ENCODE assay signal across 37 cellular contexts in genomic region chr10:58066979-58067378, GRCh38.
"Had no signal": no experiment of that assay in that cellular context is flagged by ENCODE, and none has a peak within 500 bp of the region (broad histone marks: within the 10 kb centered on the region; RNA-seq: fewer than 3 reads in every experiment).

No MANE protein-coding gene starts in this region.

- ATAC-seq: activated CD8-positive, alpha-beta T cell treated with anti-CD3 and anti-CD28 coated beads for 36 hours; activated naive CD4-positive, alpha-beta T cell treated with anti-CD3 and anti-CD28 coated beads, Interleukin-2, amount 50 U/mL, for 72 hours; activated T-cell treated with anti-CD3 and anti-CD28 coated beads, Interleukin-2, amount 50 U/mL, for 4 hours; activated T-cell treated with anti-CD3 and anti-CD28 coated beads, Interleukin-2, amount 50 U/mL, for 72 hours; activated T-helper 17 cell treated with anti-CD3 and anti-CD28 coated beads, Interleukin-2, amount 50 U/mL, for 72 hours had no signal

- H3K9me3 Mint-ChIP-seq: activated B cell treated with CpG ODN at 0.5 μM for 24 hours; activated CD4-positive, alpha-beta memory T cell treated with anti-CD3 and anti-CD28 coated beads for 36 hours; activated CD4-positive, alpha-beta T cell treated with anti-CD3 and anti-CD28 coated beads, Interleukin-2, amount 10 ng/mL, durations not matched to agents 24 days and 14 days; activated CD8-positive, alpha-beta T cell treated with anti-CD3 and anti-CD28 coated beads for 36 hours; activated naive CD4-positive, alpha-beta T cell treated with anti-CD3 and anti-CD28 coated beads for 36 hours; activated naive CD4-positive, alpha-beta T cell treated with anti-CD3 and anti-CD28 coated beads, Interleukin-2, amount 50 U/mL, for 72 hours; activated naive CD8-positive, alpha-beta T cell treated with anti-CD3 and anti-CD28 coated beads for 36 hours; activated T-cell treated with anti-CD3 and anti-CD28 coated beads, Interleukin-2, amount 50 U/mL, for 4 hours; activated T-cell treated with anti-CD3 and anti-CD28 coated beads, Interleukin-2, amount 50 U/mL, for 72 hours; activated T-helper 1 cell treated with anti-CD3 and anti-CD28 coated beads, Interleukin-12 subunit alpha, Interleukin-12 subunit beta, Interleukin-2, Interleukin-4 antibody, amounts not matched to agents 30 ng/mL and 10 ng/mL and 1 ng/mL, durations not matched to agents 14 hours and 24 hours and 36 hours; activated T-helper 17 cell treated with anti-CD3 and anti-CD28 coated beads, Interleukin-2, amount 50 U/mL, for 72 hours; brain; central memory CD8-positive, alpha-beta T cell; T-helper 1 cell treated with Interleukin-12 subunit alpha and Interleukin-12 subunit beta and Interleukin-4 antibody, amounts not matched to agents 30 μg/mL and 1 μg/mL, for 36 hours; T-helper 2 cell treated with Interferon-gamma antibody and Interleukin-4, amounts not matched to agents 5 μg/mL and 100 μg/mL, for 36 hours had no signal

- H3K4me1 ChIP-seq: adrenal gland had no signal

- H3K4me3 ChIP-seq: adrenal gland, cardiac muscle cell had no signal

- H3K4me1 Mint-ChIP-seq: activated B cell treated with CpG ODN at 0.5 μM for 24 hours; activated naive CD8-positive, alpha-beta T cell treated with anti-CD3 and anti-CD28 coated beads for 36 hours; activated T-helper 17 cell treated with anti-CD3 and anti-CD28 coated beads, Interleukin-2, amount 50 U/mL, for 72 hours; central memory CD8-positive, alpha-beta T cell had no signal

- H3K27me3 Mint-ChIP-seq: activated B cell treated with CpG ODN at 0.5 μM for 24 hours had no signal

- H3K4me3 Mint-ChIP-seq: activated B cell treated with CpG ODN at 0.5 μM for 24 hours; activated CD4-positive, alpha-beta memory T cell treated with anti-CD3 and anti-CD28 coated beads for 36 hours; activated CD4-positive, alpha-beta T cell treated with anti-CD3 and anti-CD28 coated beads, Interleukin-2, amount 10 ng/mL, durations not matched to agents 24 days and 14 days; activated CD8-positive, alpha-beta T cell treated with anti-CD3 and anti-CD28 coated beads for 36 hours; activated naive CD4-positive, alpha-beta T cell treated with anti-CD3 and anti-CD28 coated beads for 36 hours; activated naive CD8-positive, alpha-beta T cell treated with anti-CD3 and anti-CD28 coated beads for 36 hours; activated T-cell treated with anti-CD3 and anti-CD28 coated beads, Interleukin-2, amount 50 U/mL, for 4 hours; activated T-cell treated with anti-CD3 and anti-CD28 coated beads, Interleukin-2, amount 50 U/mL, for 72 hours; activated T-helper 1 cell treated with anti-CD3 and anti-CD28 coated beads, Interleukin-12 subunit alpha, Interleukin-12 subunit beta, Interleukin-2, Interleukin-4 antibody, amounts not matched to agents 30 ng/mL and 10 ng/mL and 1 ng/mL, durations not matched to agents 14 hours and 24 hours and 36 hours; activated T-helper 17 cell treated with anti-CD3 and anti-CD28 coated beads, Interleukin-2, amount 50 U/mL, for 72 hours; brain; central memory CD8-positive, alpha-beta T cell; T-helper 1 cell treated with Interleukin-12 subunit alpha and Interleukin-12 subunit beta and Interleukin-4 antibody, amounts not matched to agents 30 μg/mL and 1 μg/mL, for 36 hours; T-helper 2 cell treated with Interferon-gamma antibody and Interleukin-4, amounts not matched to agents 5 μg/mL and 100 μg/mL, for 36 hours had no signal

- H3K27me3 ChIP-seq: adrenal gland, cardiac muscle cell had no signal

- DNase-seq: activated B cell treated with CpG ODN at 0.5 μM for 24 hours; activated CD4-positive, alpha-beta memory T cell treated with anti-CD3 and anti-CD28 coated beads for 36 hours; activated CD4-positive, alpha-beta T cell treated with anti-CD3 and anti-CD28 coated beads for 4 hours; activated CD4-positive, alpha-beta T cell treated with anti-CD3 and anti-CD28 coated beads, Interleukin-2, amount 10 ng/mL, durations not matched to agents 24 days and 14 days; activated CD4-positive, alpha-beta T cell treated with anti-CD3 and anti-CD28 coated beads, Interleukin-2, amount 50 U/mL, for 1 hour; activated CD4-positive, alpha-beta T cell treated with anti-CD3 and anti-CD28 coated beads, Interleukin-2, amount 50 U/mL, for 4 hours; activated CD4-positive, CD25-positive, alpha-beta regulatory T cell treated with anti-CD3 and anti-CD28 coated beads, Interleukin-2, amount 50 U/mL, for 72 hours; activated CD8-positive, alpha-beta memory T cell treated with anti-CD3 and anti-CD28 coated beads, Interleukin-2, amount 50 U/mL, for 4 hours; activated CD8-positive, alpha-beta T cell treated with anti-CD3 and anti-CD28 coated beads for 36 hours; activated effector memory CD4-positive, alpha-beta T cell treated with anti-CD3 and anti-CD28 coated beads, Interleukin-2, amount 50 U/mL, for 16 hours; activated gamma-delta T cell treated with Interleukin-2 at 50 U/mL for 16 hours; activated naive CD4-positive, alpha-beta T cell; activated naive CD4-positive, alpha-beta T cell treated with anti-CD3 and anti-CD28 coated beads for 36 hours; activated naive CD4-positive, alpha-beta T cell treated with anti-CD3 and anti-CD28 coated beads, Interleukin-2, amount 50 U/mL, for 16 hours; activated naive CD8-positive, alpha-beta T cell treated with anti-CD3 and anti-CD28 coated beads for 36 hours; activated T-cell treated with anti-CD3 and anti-CD28 coated beads for 4 hours; activated T-cell treated with anti-CD3 and anti-CD28 coated beads, Interleukin-2, amount 50 U/mL, for 1 hour; activated T-cell treated with anti-CD3 and anti-CD28 coated beads, Interleukin-2, amount 50 U/mL, for 4 hours; activated T-cell treated with anti-CD3 and anti-CD28 coated beads, Interleukin-2, amount 50 U/mL, for 72 hours; adrenal gland; amniotic stem cell; aorta; caudate nucleus; cerebellar nuclear complex; T-helper 2 cell; T-helper 9 cell had no signal

- H3K36me3 Mint-ChIP-seq: activated CD4-positive, alpha-beta memory T cell treated with anti-CD3 and anti-CD28 coated beads for 36 hours; activated naive CD4-positive, alpha-beta T cell treated with anti-CD3 and anti-CD28 coated beads, Interleukin-2, amount 50 U/mL, for 72 hours; activated naive CD8-positive, alpha-beta T cell treated with anti-CD3 and anti-CD28 coated beads for 36 hours; brain had no signal

- H3K27ac ChIP-seq: adrenal gland, cardiac muscle cell, VCaP had no signal

- H3K27ac Mint-ChIP-seq: activated B cell treated with CpG ODN at 0.5 μM for 24 hours; activated CD4-positive, alpha-beta memory T cell treated with anti-CD3 and anti-CD28 coated beads for 36 hours; activated CD4-positive, alpha-beta T cell treated with anti-CD3 and anti-CD28 coated beads, Interleukin-2, amount 10 ng/mL, durations not matched to agents 24 days and 14 days; activated CD8-positive, alpha-beta T cell treated with anti-CD3 and anti-CD28 coated beads for 36 hours; activated naive CD4-positive, alpha-beta T cell treated with anti-CD3 and anti-CD28 coated beads for 36 hours; activated naive CD8-positive, alpha-beta T cell treated with anti-CD3 and anti-CD28 coated beads for 36 hours; activated T-cell treated with anti-CD3 and anti-CD28 coated beads, Interleukin-2, amount 50 U/mL, for 72 hours; activated T-helper 1 cell treated with anti-CD3 and anti-CD28 coated beads, Interleukin-12 subunit alpha, Interleukin-12 subunit beta, Interleukin-2, Interleukin-4 antibody, amounts not matched to agents 30 ng/mL and 10 ng/mL and 1 ng/mL, durations not matched to agents 14 hours and 24 hours and 36 hours; activated T-helper 17 cell treated with anti-CD3 and anti-CD28 coated beads, Interleukin-2, amount 50 U/mL, for 72 hours; brain; T-helper 1 cell treated with Interleukin-12 subunit alpha and Interleukin-12 subunit beta and Interleukin-4 antibody, amounts not matched to agents 30 μg/mL and 1 μg/mL, for 36 hours; T-helper 2 cell treated with Interferon-gamma antibody and Interleukin-4, amounts not matched to agents 5 μg/mL and 100 μg/mL, for 36 hours had no signal

- FAIRE-seq: bronchial epithelial cell, TTC549 had no signal

- H3K9me3 ChIP-seq: adrenal gland had no signal

- H3K36me3 ChIP-seq: adrenal gland, cardiac muscle cell had no signal
